8 cellular contexts compared by ENCODE assay signal in genomic region chr2:25362564-25363145, GRCh38. TPM values are rescaled to one million over a fixed set of nuclear protein-coding genes. Genes with fewer than 3 reads are reported as not detected.
DNase-seq lines count a peak whose midpoint lies in the region; ATAC-seq and FAIRE-seq lines count a peak whose summit lies in the region.

No MANE protein-coding gene starts in this region.

- ATAC-seq in HG02642 (IDR thresholded peaks at IDR 0.05; ENCODE audit: poor library complexity, unreplicated experiment): peak; percentile 64

- DNase-seq in GM18507 (ENCODE audit: extremely low spot score, insufficient read length, low read depth) (peak; percentile 77), NCI-H2171 treated with DMSO at 0.1 percent for 48 hours (lab: John Stamatoyannopoulos, UW) (peak; percentile 46), activated T-helper 1 cell treated with Interleukin-2 at 50 U/mL for 16 hours (ENCODE audit: low read depth) (peak; percentile 38), head of caudate nucleus (peak in 25 of 42 donors; percentile 29 to 70 (median 54)), frontal cortex (ENCODE audit: low spot score in 2 of 2) (no peak), NCI-H82 treated with DMSO at 0.1 percent for 48 hours (lab: John Stamatoyannopoulos, UW; ENCODE audit: unreplicated experiment) (no peak)

- no peak for FAIRE-seq in GM18507 (lab: Jason Lieb, UNC)
- FAIRE-seq in frontal cortex (lab: Jason Lieb, UNC): no peak

- H3K27ac ChIP-seq in skin epidermis: peak overlapping the region in 17 of 21 experiments; percentile 29 to 91 (median 76)

- H3K4me3 ChIP-seq in skin epidermis: peak overlapping the region; percentile 10 to 39 (median 24)

- intact Hi-C loops in head of caudate nucleus (cut with DNase I): no loop called here

RNA-seq across cellular contexts. Expression of gene DNMT3A, which starts 20.9 kb away (rescaled TPM):
- 71.3 TPM for total RNA-seq in frontal cortex

Comparison
In these comparisons a context has a peak if more than half of its experiments do, and no peak if none do; other contexts are left out.
1. DNase-seq: peak in GM18507 (single experiment), NCI-H2171 treated with DMSO at 0.1 percent for 48 hours (single experiment), activated T-helper 1 cell treated with Interleukin-2 at 50 U/mL for 16 hours (single experiment) and head of caudate nucleus (25 of 42); none in frontal cortex (0 of 2) and NCI-H82 treated with DMSO at 0.1 percent for 48 hours (single experiment).